ENCODE assay signal across 31 cellular contexts in the genomic region with DNA sequence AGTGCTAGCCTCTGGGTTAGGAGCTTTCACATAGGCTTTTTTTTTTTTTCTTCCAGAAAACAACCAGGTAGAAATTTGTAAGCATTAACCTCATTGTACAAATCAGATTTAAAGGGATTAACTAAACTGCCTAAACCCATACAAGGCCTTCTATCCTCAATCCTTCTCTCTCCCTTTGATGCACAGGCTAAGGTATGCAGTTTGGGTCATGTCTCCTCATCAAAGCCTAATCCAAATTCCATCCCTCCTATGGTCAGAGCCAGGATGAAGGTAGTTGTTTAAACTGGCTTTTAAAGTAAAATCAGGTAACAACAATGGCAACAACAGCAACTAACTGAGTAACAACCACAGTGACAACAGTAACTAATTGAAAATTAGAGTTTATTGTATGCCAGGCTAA.
"Had no signal": no experiment of that assay in that cellular context is flagged by ENCODE, and none has a peak within 500 bp of the region (broad histone marks: within the 10 kb centered on the region; RNA-seq: fewer than 3 reads in every experiment).

No MANE protein-coding gene starts in this region.

- H3K4me1 Mint-ChIP-seq: naive thymus-derived CD8-positive, alpha-beta T cell; nephron progenitor cell; neural crest cell; stimulated activated memory B cell treated with anti-CD40 and anti-IgM and Interleukin-4, amounts not matched to agents 10 μg/mL and 1 μg/mL and 100 μg/mL, for 72 hours; stimulated activated naive CD8-positive, alpha-beta T cell treated with anti-CD3 and anti-CD28 coated beads, Interleukin-15, amount 100 ng/mL, for 72 hours had no signal

- H3K9me3 ChIP-seq: ovary, psoas muscle, right lobe of liver, sigmoid colon, suprapubic skin, testis, tibial artery, transverse colon, upper lobe of left lung, vagina had no signal

- FAIRE-seq: small intestine, urothelium cell line had no signal

- ATAC-seq: naive thymus-derived CD8-positive, alpha-beta T cell; natural killer cell treated with Interleukin-12 subunit alpha and Interleukin-12 subunit beta and Interleukin-15 and Interleukin-18, amount 100 ng/mL, for 72 hours; psoas muscle; right cardiac atrium; right lobe of liver; stimulated activated memory B cell treated with anti-CD40 and anti-IgM and Interleukin-4, amounts not matched to agents 10 μg/mL and 1 μg/mL and 100 μg/mL, for 72 hours; stimulated activated naive CD8-positive, alpha-beta T cell treated with anti-CD3 and anti-CD28 coated beads, Interleukin-15, amount 100 ng/mL, for 72 hours; stimulated activated naive CD8-positive, alpha-beta T cell treated with anti-CD3 and anti-CD28 coated beads, Interleukin-15, Interleukin-2, amounts not matched to agents 100 U/mL and 50 U/mL, for 24 hours had no signal

- H3K4me1 ChIP-seq: parathyroid adenoma, psoas muscle, right lobe of liver, sigmoid colon, suprapubic skin, testis, tibial artery, transverse colon, upper lobe of left lung, vagina had no signal

- H3K27me3 Mint-ChIP-seq: naive thymus-derived CD8-positive, alpha-beta T cell; natural killer cell treated with Interleukin-12 subunit alpha and Interleukin-12 subunit beta and Interleukin-15 and Interleukin-18, amount 100 ng/mL, for 72 hours; progenitor cell of endocrine pancreas; stimulated activated memory B cell treated with anti-CD40 and anti-IgM and Interleukin-4, amounts not matched to agents 10 μg/mL and 1 μg/mL and 100 μg/mL, for 72 hours; stimulated activated naive CD8-positive, alpha-beta T cell treated with anti-CD3 and anti-CD28 coated beads, Interleukin-15, amount 100 ng/mL, for 72 hours had no signal

- H2AFZ ChIP-seq: parathyroid adenoma had no signal

- H3K36me3 Mint-ChIP-seq: stimulated activated memory B cell treated with anti-CD40 and anti-IgM and Interleukin-4, amounts not matched to agents 10 μg/mL and 1 μg/mL and 100 μg/mL, for 72 hours had no signal

- H3K4me3 ChIP-seq: ovary, psoas muscle, right lobe of liver, sigmoid colon, suprapubic skin, testis, tibial artery, transverse colon, upper lobe of left lung, vagina had no signal

- H3K4me3 Mint-ChIP-seq: naive thymus-derived CD8-positive, alpha-beta T cell; natural killer cell treated with Interleukin-12 subunit alpha and Interleukin-12 subunit beta and Interleukin-15 and Interleukin-18, amount 100 ng/mL, for 72 hours; nephron progenitor cell; neural crest cell; stimulated activated memory B cell treated with anti-CD40 and anti-IgM and Interleukin-4, amounts not matched to agents 10 μg/mL and 1 μg/mL and 100 μg/mL, for 72 hours; stimulated activated naive CD8-positive, alpha-beta T cell treated with anti-CD3 and anti-CD28 coated beads, Interleukin-15, amount 100 ng/mL, for 72 hours had no signal

- H3K36me3 ChIP-seq: ovary, right lobe of liver, sigmoid colon, suprapubic skin, tibial artery, transverse colon, upper lobe of left lung, vagina had no signal

- DNase-seq: naive thymus-derived CD8-positive, alpha-beta T cell; nephron progenitor cell; occipital lobe; ovary; posterior cingulate gyrus; psoas muscle; right cardiac atrium; right lobe of liver; sigmoid colon; small intestine; stimulated activated CD4-positive, alpha-beta T cell treated with anti-CD3 and anti-CD28 coated beads, Interleukin-15, amount 100 ng/mL, for 24 hours; stimulated activated CD4-positive, alpha-beta T cell treated with anti-CD3 and anti-CD28 coated beads, Interleukin-2, amount 100 ng/mL, for 24 hours; stimulated activated CD4-positive, alpha-beta T cell treated with anti-CD3 and anti-CD28 coated beads, Interleukin-4, amount 100 ng/mL, for 1 hour; stimulated activated CD4-positive, alpha-beta T cell treated with anti-CD3 and anti-CD28 coated beads, Interleukin-4, amount 100 ng/mL, for 4 hours; stimulated activated CD8-positive, alpha-beta memory T cell treated with anti-CD3 and anti-CD28 coated beads, Interleukin-4, amount 100 ng/mL, for 48 hours; stimulated activated naive CD4-positive, alpha-beta T cell; stimulated activated naive CD8-positive, alpha-beta T cell treated with anti-CD3 and anti-CD28 coated beads, Interleukin-15, amount 100 ng/mL, for 72 hours; stimulated activated naive CD8-positive, alpha-beta T cell treated with anti-CD3 and anti-CD28 coated beads, Interleukin-15, Interleukin-2, amounts not matched to agents 100 U/mL and 50 U/mL, for 24 hours; substantia nigra; testis; tibial artery; transverse colon; upper lobe of left lung had no signal

- H3K9me3 Mint-ChIP-seq: neural crest cell had no signal

- H3K79me2 ChIP-seq: parathyroid adenoma had no signal

- H3K9ac ChIP-seq: parathyroid adenoma had no signal

- H3K27me3 ChIP-seq: ovary, right lobe of liver, sigmoid colon, suprapubic skin, testis, tibial artery, transverse colon, upper lobe of left lung, vagina had no signal

- H3K27ac Mint-ChIP-seq: natural killer cell treated with Interleukin-12 subunit alpha and Interleukin-12 subunit beta and Interleukin-15 and Interleukin-18, amount 100 ng/mL, for 72 hours; nephron progenitor cell; progenitor cell of endocrine pancreas; stimulated activated memory B cell treated with anti-CD40 and anti-IgM and Interleukin-4, amounts not matched to agents 10 μg/mL and 1 μg/mL and 100 μg/mL, for 72 hours; stimulated activated naive CD8-positive, alpha-beta T cell treated with anti-CD3 and anti-CD28 coated beads, Interleukin-15, amount 100 ng/mL, for 72 hours had no signal

- H3K27ac ChIP-seq: ovary, parathyroid adenoma, psoas muscle, right lobe of liver, sigmoid colon, suprapubic skin, testis, tibial artery, transverse colon, upper lobe of left lung, vagina had no signal
